Comparison of ENCODE assay signal across 1 cellular context in genomic region chr3:9809615-9810356, GRCh38.
TF ChIP-seq lines count a peak whose summit lies in the region.

A gene with protein sequence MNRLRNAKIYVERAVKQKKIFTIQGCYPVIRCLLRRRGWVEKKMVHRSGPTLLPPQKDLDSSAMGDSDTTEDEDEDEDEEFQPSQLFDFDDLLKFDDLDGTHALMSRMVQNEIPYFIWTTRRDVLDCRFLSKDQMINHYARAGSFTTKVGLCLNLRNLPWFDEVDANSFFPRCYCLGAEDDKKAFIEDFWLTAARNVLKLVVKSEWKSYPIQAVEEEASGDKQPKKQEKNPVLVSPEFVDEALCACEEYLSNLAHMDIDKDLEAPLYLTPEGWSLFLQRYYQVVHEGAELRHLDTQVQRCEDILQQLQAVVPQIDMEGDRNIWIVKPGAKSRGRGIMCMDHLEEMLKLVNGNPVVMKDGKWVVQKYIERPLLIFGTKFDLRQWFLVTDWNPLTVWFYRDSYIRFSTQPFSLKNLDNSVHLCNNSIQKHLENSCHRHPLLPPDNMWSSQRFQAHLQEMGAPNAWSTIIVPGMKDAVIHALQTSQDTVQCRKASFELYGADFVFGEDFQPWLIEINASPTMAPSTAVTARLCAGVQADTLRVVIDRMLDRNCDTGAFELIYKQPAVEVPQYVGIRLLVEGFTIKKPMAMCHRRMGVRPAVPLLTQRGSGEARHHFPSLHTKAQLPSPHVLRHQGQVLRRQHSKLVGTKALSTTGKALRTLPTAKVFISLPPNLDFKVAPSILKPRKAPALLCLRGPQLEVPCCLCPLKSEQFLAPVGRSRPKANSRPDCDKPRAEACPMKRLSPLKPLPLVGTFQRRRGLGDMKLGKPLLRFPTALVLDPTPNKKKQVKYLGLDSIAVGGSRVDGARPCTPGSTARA (plus strand): TSS chr3:9810262. CDS start chr3:9810662, 400 bp downstream.

TF ChIP-seq in WTC11, 78 proteins besides CTCF, POLR2A, EP300 and RAD21 (continued from another document):
- TF ChIP-seq PRRX2 (CRISPR knock-in tag; IDR thresholded peaks at IDR 0.05) = 0 out of 2 replicates have a peak, but pooled peaks have one; percentile 62
- TF ChIP-seq NFYB (CRISPR knock-in tag; conservative IDR thresholded peaks at IDR 0.05; ENCODE audit: low read depth) = no peak
- no peak for TF ChIP-seq ATF1 (CRISPR knock-in tag; IDR thresholded peaks at IDR 0.05)
- 0 out of 2 replicates have a peak, but pooled peaks have one; percentile 51 for TF ChIP-seq ARID4B (CRISPR knock-in tag; IDR thresholded peaks at IDR 0.05; ENCODE audit: borderline replicate concordance)
- TF ChIP-seq ZBTB21 (CRISPR knock-in tag; IDR thresholded peaks at IDR 0.05; ENCODE audit: borderline replicate concordance) = 0 out of 2 replicates have a peak, but pooled peaks have one; percentile 9
- TF ChIP-seq, protein P1, sequence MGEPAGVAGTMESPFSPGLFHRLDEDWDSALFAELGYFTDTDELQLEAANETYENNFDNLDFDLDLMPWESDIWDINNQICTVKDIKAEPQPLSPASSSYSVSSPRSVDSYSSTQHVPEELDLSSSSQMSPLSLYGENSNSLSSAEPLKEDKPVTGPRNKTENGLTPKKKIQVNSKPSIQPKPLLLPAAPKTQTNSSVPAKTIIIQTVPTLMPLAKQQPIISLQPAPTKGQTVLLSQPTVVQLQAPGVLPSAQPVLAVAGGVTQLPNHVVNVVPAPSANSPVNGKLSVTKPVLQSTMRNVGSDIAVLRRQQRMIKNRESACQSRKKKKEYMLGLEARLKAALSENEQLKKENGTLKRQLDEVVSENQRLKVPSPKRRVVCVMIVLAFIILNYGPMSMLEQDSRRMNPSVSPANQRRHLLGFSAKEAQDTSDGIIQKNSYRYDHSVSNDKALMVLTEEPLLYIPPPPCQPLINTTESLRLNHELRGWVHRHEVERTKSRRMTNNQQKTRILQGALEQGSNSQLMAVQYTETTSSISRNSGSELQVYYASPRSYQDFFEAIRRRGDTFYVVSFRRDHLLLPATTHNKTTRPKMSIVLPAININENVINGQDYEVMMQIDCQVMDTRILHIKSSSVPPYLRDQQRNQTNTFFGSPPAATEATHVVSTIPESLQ (CRISPR knock-in tag; IDR thresholded peaks at IDR 0.05) = no peak
- TF ChIP-seq, protein P2, sequence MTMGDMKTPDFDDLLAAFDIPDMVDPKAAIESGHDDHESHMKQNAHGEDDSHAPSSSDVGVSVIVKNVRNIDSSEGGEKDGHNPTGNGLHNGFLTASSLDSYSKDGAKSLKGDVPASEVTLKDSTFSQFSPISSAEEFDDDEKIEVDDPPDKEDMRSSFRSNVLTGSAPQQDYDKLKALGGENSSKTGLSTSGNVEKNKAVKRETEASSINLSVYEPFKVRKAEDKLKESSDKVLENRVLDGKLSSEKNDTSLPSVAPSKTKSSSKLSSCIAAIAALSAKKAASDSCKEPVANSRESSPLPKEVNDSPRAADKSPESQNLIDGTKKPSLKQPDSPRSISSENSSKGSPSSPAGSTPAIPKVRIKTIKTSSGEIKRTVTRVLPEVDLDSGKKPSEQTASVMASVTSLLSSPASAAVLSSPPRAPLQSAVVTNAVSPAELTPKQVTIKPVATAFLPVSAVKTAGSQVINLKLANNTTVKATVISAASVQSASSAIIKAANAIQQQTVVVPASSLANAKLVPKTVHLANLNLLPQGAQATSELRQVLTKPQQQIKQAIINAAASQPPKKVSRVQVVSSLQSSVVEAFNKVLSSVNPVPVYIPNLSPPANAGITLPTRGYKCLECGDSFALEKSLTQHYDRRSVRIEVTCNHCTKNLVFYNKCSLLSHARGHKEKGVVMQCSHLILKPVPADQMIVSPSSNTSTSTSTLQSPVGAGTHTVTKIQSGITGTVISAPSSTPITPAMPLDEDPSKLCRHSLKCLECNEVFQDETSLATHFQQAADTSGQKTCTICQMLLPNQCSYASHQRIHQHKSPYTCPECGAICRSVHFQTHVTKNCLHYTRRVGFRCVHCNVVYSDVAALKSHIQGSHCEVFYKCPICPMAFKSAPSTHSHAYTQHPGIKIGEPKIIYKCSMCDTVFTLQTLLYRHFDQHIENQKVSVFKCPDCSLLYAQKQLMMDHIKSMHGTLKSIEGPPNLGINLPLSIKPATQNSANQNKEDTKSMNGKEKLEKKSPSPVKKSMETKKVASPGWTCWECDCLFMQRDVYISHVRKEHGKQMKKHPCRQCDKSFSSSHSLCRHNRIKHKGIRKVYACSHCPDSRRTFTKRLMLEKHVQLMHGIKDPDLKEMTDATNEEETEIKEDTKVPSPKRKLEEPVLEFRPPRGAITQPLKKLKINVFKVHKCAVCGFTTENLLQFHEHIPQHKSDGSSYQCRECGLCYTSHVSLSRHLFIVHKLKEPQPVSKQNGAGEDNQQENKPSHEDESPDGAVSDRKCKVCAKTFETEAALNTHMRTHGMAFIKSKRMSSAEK (CRISPR knock-in tag; IDR thresholded peaks at IDR 0.05; ENCODE audit: borderline replicate concordance) = peak; percentile 52; the same call in 1 of the 2 replicates
- TF ChIP-seq PRDM15 (CRISPR knock-in tag; IDR thresholded peaks at IDR 0.05) = no peak
- peak; percentile 66; the same call in 1 of the 2 replicates for TF ChIP-seq ZNF416 (CRISPR knock-in tag; IDR thresholded peaks at IDR 0.05)
- peak; percentile 16; the same call in 1 of the 2 replicates for TF ChIP-seq ZNF232 (CRISPR knock-in tag; IDR thresholded peaks at IDR 0.05)
- TF ChIP-seq, protein P3, sequence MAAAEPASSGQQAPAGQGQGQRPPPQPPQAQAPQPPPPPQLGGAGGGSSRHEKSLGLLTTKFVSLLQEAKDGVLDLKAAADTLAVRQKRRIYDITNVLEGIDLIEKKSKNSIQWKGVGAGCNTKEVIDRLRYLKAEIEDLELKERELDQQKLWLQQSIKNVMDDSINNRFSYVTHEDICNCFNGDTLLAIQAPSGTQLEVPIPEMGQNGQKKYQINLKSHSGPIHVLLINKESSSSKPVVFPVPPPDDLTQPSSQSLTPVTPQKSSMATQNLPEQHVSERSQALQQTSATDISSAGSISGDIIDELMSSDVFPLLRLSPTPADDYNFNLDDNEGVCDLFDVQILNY (CRISPR knock-in tag; IDR thresholded peaks at IDR 0.05) = peak; percentile 57; the same call in 1 of the 2 replicates
- TF ChIP-seq, protein P4, sequence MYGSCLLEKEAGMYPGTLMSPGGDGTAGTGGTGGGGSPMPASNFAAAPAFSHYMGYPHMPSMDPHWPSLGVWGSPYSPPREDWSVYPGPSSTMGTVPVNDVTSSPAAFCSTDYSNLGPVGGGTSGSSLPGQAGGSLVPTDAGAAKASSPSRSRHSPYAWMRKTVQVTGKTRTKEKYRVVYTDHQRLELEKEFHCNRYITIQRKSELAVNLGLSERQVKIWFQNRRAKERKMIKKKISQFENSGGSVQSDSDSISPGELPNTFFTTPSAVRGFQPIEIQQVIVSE (CRISPR knock-in tag; IDR thresholded peaks at IDR 0.05; ENCODE audit: borderline replicate concordance) = no peak
- TF ChIP-seq KAT7 (CRISPR knock-in tag; IDR thresholded peaks at IDR 0.05; ENCODE audit: borderline replicate concordance) = no peak
- TF ChIP-seq CREB1 (CRISPR knock-in tag; IDR thresholded peaks at IDR 0.05) = no peak
- no peak for TF ChIP-seq HMGA2 (CRISPR knock-in tag; IDR thresholded peaks at IDR 0.05)
- no peak for TF ChIP-seq ELF4 (CRISPR knock-in tag; IDR thresholded peaks at IDR 0.05; ENCODE audit: low read depth)
- TF ChIP-seq, protein P5, sequence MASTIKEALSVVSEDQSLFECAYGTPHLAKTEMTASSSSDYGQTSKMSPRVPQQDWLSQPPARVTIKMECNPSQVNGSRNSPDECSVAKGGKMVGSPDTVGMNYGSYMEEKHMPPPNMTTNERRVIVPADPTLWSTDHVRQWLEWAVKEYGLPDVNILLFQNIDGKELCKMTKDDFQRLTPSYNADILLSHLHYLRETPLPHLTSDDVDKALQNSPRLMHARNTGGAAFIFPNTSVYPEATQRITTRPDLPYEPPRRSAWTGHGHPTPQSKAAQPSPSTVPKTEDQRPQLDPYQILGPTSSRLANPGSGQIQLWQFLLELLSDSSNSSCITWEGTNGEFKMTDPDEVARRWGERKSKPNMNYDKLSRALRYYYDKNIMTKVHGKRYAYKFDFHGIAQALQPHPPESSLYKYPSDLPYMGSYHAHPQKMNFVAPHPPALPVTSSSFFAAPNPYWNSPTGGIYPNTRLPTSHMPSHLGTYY (CRISPR knock-in tag; IDR thresholded peaks at IDR 0.05) = peak; percentile 84; the same call in 1 of the 2 replicates
- no peak for TF ChIP-seq JAZF1 (CRISPR knock-in tag; IDR thresholded peaks at IDR 0.05)
- no peak for TF ChIP-seq ZNF219 (CRISPR knock-in tag; IDR thresholded peaks at IDR 0.05; ENCODE audit: borderline replicate concordance)
- TF ChIP-seq MYBL2 (CRISPR knock-in tag; IDR thresholded peaks at IDR 0.05) = no peak
TF ChIP-seq in WTC11: peak in this region for 13.
